In genomic region chr12:73998894-73999293, GRCh38 we compare ENCODE assay signal across 32 cellular contexts.
"Had no signal": no experiment of that assay in that cellular context is flagged by ENCODE, and none has a peak within 500 bp of the region (broad histone marks: within the 10 kb centered on the region; RNA-seq: fewer than 3 reads in every experiment).

No MANE protein-coding gene starts in this region.

- H3K9me3 Mint-ChIP-seq: activated CD4-positive, alpha-beta memory T cell treated with anti-CD3 and anti-CD28 coated beads, Interleukin-2, amount 10 ng/mL, durations not matched to agents 7 days and 5 days; activated CD4-positive, alpha-beta T cell treated with anti-CD3 and anti-CD28 coated beads, Interleukin-2, amount 10 ng/mL, durations not matched to agents 7 days and 5 days; activated naive CD4-positive, alpha-beta T cell treated with anti-CD3 and anti-CD28 coated beads, Interleukin-2, amount 50 U/mL, for 24 hours; activated naive CD8-positive, alpha-beta T cell treated with anti-CD3 and anti-CD28 coated beads, Interleukin-2, amount 10 ng/mL, durations not matched to agents 7 days and 5 days; activated naive CD8-positive, alpha-beta T cell treated with anti-CD3 and anti-CD28 coated beads, Interleukin-2, amount 50 U/mL, for 24 hours; activated T-cell treated with anti-CD3 and anti-CD28 coated beads, Interleukin-2, amount 50 U/mL, for 24 hours; activated T-helper 2 cell treated with anti-CD3 and anti-CD28 coated beads, Interferon-gamma antibody, Interleukin-2, Interleukin-4, amounts not matched to agents 10 μg/mL and 5 μg/mL and 100 μg/mL, durations not matched to agents 14 hours and 24 hours and 36 hours; brain; central memory CD8-positive, alpha-beta T cell; T-helper 2 cell treated with Interferon-gamma antibody and Interleukin-4, amounts not matched to agents 5 μg/mL and 100 μg/mL, for 36 hours had no signal

- H3K4me3 Mint-ChIP-seq: activated CD4-positive, alpha-beta memory T cell treated with anti-CD3 and anti-CD28 coated beads, Interleukin-2, amount 10 ng/mL, durations not matched to agents 7 days and 5 days; activated CD4-positive, alpha-beta T cell treated with anti-CD3 and anti-CD28 coated beads for 36 hours; activated CD4-positive, alpha-beta T cell treated with anti-CD3 and anti-CD28 coated beads, Interleukin-2, amount 10 ng/mL, durations not matched to agents 7 days and 5 days; activated CD8-positive, alpha-beta memory T cell treated with anti-CD3 and anti-CD28 coated beads, Interleukin-2, amount 10 ng/mL, durations not matched to agents 7 days and 5 days; activated CD8-positive, alpha-beta T cell treated with anti-CD3 and anti-CD28 coated beads, Interleukin-2, amount 10 ng/mL, durations not matched to agents 7 days and 5 days; activated naive CD4-positive, alpha-beta T cell treated with anti-CD3 and anti-CD28 coated beads, Interleukin-2, amount 10 ng/mL, durations not matched to agents 7 days and 5 days; activated naive CD4-positive, alpha-beta T cell treated with anti-CD3 and anti-CD28 coated beads, Interleukin-2, amount 50 U/mL, for 24 hours; activated naive CD8-positive, alpha-beta T cell; activated naive CD8-positive, alpha-beta T cell treated with anti-CD3 and anti-CD28 coated beads, Interleukin-2, amount 10 ng/mL, durations not matched to agents 7 days and 5 days; activated naive CD8-positive, alpha-beta T cell treated with anti-CD3 and anti-CD28 coated beads, Interleukin-2, amount 50 U/mL, for 24 hours; activated T-cell treated with anti-CD3 and anti-CD28 coated beads, Interleukin-2, amount 50 U/mL, for 24 hours; brain; central memory CD8-positive, alpha-beta T cell; T-helper 2 cell treated with Interferon-gamma antibody and Interleukin-4, amounts not matched to agents 5 μg/mL and 100 μg/mL, for 36 hours had no signal

- ATAC-seq: activated CD4-positive, alpha-beta T cell treated with anti-CD3 and anti-CD28 coated beads for 36 hours; activated CD4-positive, CD25-positive, alpha-beta regulatory T cell treated with anti-CD3 and anti-CD28 coated beads, Interleukin-2, amount 50 U/mL, for 24 hours; activated CD8-positive, alpha-beta memory T cell treated with anti-CD3 and anti-CD28 coated beads, Interleukin-2, amount 10 ng/mL, durations not matched to agents 7 days and 5 days; activated CD8-positive, alpha-beta T cell treated with anti-CD3 and anti-CD28 coated beads, Interleukin-2, amount 10 ng/mL, durations not matched to agents 7 days and 5 days; activated naive CD8-positive, alpha-beta T cell treated with anti-CD3 and anti-CD28 coated beads, Interleukin-2, amount 50 U/mL, for 24 hours had no signal

- H3K4me1 Mint-ChIP-seq: activated CD4-positive, alpha-beta memory T cell treated with anti-CD3 and anti-CD28 coated beads, Interleukin-2, amount 10 ng/mL, durations not matched to agents 7 days and 5 days; activated CD4-positive, alpha-beta T cell treated with anti-CD3 and anti-CD28 coated beads for 36 hours; activated CD4-positive, alpha-beta T cell treated with anti-CD3 and anti-CD28 coated beads, Interleukin-2, amount 10 ng/mL, durations not matched to agents 7 days and 5 days; activated CD8-positive, alpha-beta memory T cell treated with anti-CD3 and anti-CD28 coated beads, Interleukin-2, amount 10 ng/mL, durations not matched to agents 7 days and 5 days; activated naive CD4-positive, alpha-beta T cell treated with anti-CD3 and anti-CD28 coated beads, Interleukin-2, amount 10 ng/mL, durations not matched to agents 7 days and 5 days; activated naive CD4-positive, alpha-beta T cell treated with anti-CD3 and anti-CD28 coated beads, Interleukin-2, amount 50 U/mL, for 24 hours; activated naive CD8-positive, alpha-beta T cell treated with anti-CD3 and anti-CD28 coated beads, Interleukin-2, amount 10 ng/mL, durations not matched to agents 7 days and 5 days; activated naive CD8-positive, alpha-beta T cell treated with anti-CD3 and anti-CD28 coated beads, Interleukin-2, amount 50 U/mL, for 24 hours; brain; central memory CD8-positive, alpha-beta T cell had no signal

- H3K27me3 Mint-ChIP-seq: activated CD4-positive, alpha-beta memory T cell treated with anti-CD3 and anti-CD28 coated beads, Interleukin-2, amount 10 ng/mL, durations not matched to agents 7 days and 5 days; activated CD4-positive, alpha-beta T cell treated with anti-CD3 and anti-CD28 coated beads for 36 hours; activated CD4-positive, alpha-beta T cell treated with anti-CD3 and anti-CD28 coated beads, Interleukin-2, amount 10 ng/mL, durations not matched to agents 7 days and 5 days; activated CD8-positive, alpha-beta memory T cell treated with anti-CD3 and anti-CD28 coated beads, Interleukin-2, amount 10 ng/mL, durations not matched to agents 7 days and 5 days; activated naive CD4-positive, alpha-beta T cell treated with anti-CD3 and anti-CD28 coated beads, Interleukin-2, amount 10 ng/mL, durations not matched to agents 7 days and 5 days; activated naive CD4-positive, alpha-beta T cell treated with anti-CD3 and anti-CD28 coated beads, Interleukin-2, amount 50 U/mL, for 24 hours; activated naive CD8-positive, alpha-beta T cell; activated naive CD8-positive, alpha-beta T cell treated with anti-CD3 and anti-CD28 coated beads, Interleukin-2, amount 10 ng/mL, durations not matched to agents 7 days and 5 days; activated naive CD8-positive, alpha-beta T cell treated with anti-CD3 and anti-CD28 coated beads, Interleukin-2, amount 50 U/mL, for 24 hours; activated T-cell treated with anti-CD3 and anti-CD28 coated beads, Interleukin-2, amount 50 U/mL, for 24 hours; brain; central memory CD8-positive, alpha-beta T cell had no signal

- H3K27ac Mint-ChIP-seq: activated CD4-positive, alpha-beta memory T cell treated with anti-CD3 and anti-CD28 coated beads, Interleukin-2, amount 10 ng/mL, durations not matched to agents 7 days and 5 days; activated CD4-positive, alpha-beta T cell treated with anti-CD3 and anti-CD28 coated beads for 36 hours; activated CD4-positive, alpha-beta T cell treated with anti-CD3 and anti-CD28 coated beads, Interleukin-2, amount 10 ng/mL, durations not matched to agents 7 days and 5 days; activated CD8-positive, alpha-beta memory T cell treated with anti-CD3 and anti-CD28 coated beads, Interleukin-2, amount 10 ng/mL, durations not matched to agents 7 days and 5 days; activated CD8-positive, alpha-beta T cell treated with anti-CD3 and anti-CD28 coated beads, Interleukin-2, amount 10 ng/mL, durations not matched to agents 7 days and 5 days; activated naive CD4-positive, alpha-beta T cell treated with anti-CD3 and anti-CD28 coated beads, Interleukin-2, amount 10 ng/mL, durations not matched to agents 7 days and 5 days; activated naive CD4-positive, alpha-beta T cell treated with anti-CD3 and anti-CD28 coated beads, Interleukin-2, amount 50 U/mL, for 24 hours; activated naive CD8-positive, alpha-beta T cell; activated naive CD8-positive, alpha-beta T cell treated with anti-CD3 and anti-CD28 coated beads, Interleukin-2, amount 10 ng/mL, durations not matched to agents 7 days and 5 days; activated naive CD8-positive, alpha-beta T cell treated with anti-CD3 and anti-CD28 coated beads, Interleukin-2, amount 50 U/mL, for 24 hours; activated T-cell treated with anti-CD3 and anti-CD28 coated beads, Interleukin-2, amount 50 U/mL, for 24 hours; activated T-helper 2 cell treated with anti-CD3 and anti-CD28 coated beads, Interferon-gamma antibody, Interleukin-2, Interleukin-4, amounts not matched to agents 10 μg/mL and 5 μg/mL and 100 μg/mL, durations not matched to agents 14 hours and 24 hours and 36 hours; brain; T-helper 2 cell treated with Interferon-gamma antibody and Interleukin-4, amounts not matched to agents 5 μg/mL and 100 μg/mL, for 36 hours had no signal

- H3K36me3 Mint-ChIP-seq: activated CD8-positive, alpha-beta memory T cell treated with anti-CD3 and anti-CD28 coated beads, Interleukin-2, amount 10 ng/mL, durations not matched to agents 7 days and 5 days; activated naive CD4-positive, alpha-beta T cell treated with anti-CD3 and anti-CD28 coated beads, Interleukin-2, amount 10 ng/mL, durations not matched to agents 7 days and 5 days; activated naive CD4-positive, alpha-beta T cell treated with anti-CD3 and anti-CD28 coated beads, Interleukin-2, amount 50 U/mL, for 24 hours; activated naive CD8-positive, alpha-beta T cell; activated naive CD8-positive, alpha-beta T cell treated with anti-CD3 and anti-CD28 coated beads, Interleukin-2, amount 10 ng/mL, durations not matched to agents 7 days and 5 days; brain had no signal

- DNase-seq: activated CD4-positive, alpha-beta memory T cell treated with anti-CD3 and anti-CD28 coated beads, Interleukin-2, amount 10 ng/mL, durations not matched to agents 7 days and 5 days; activated CD4-positive, alpha-beta T cell treated with anti-CD3 and anti-CD28 coated beads for 1 hour; activated CD4-positive, alpha-beta T cell treated with anti-CD3 and anti-CD28 coated beads for 36 hours; activated CD4-positive, alpha-beta T cell treated with anti-CD3 and anti-CD28 coated beads for 48 hours; activated CD4-positive, alpha-beta T cell treated with anti-CD3 and anti-CD28 coated beads, Interleukin-2, amount 10 ng/mL, durations not matched to agents 7 days and 5 days; activated CD4-positive, alpha-beta T cell treated with anti-CD3 and anti-CD28 coated beads, Interleukin-2, amount 50 U/mL, for 48 hours; activated CD4-positive, CD25-positive, alpha-beta regulatory T cell; activated CD8-positive, alpha-beta memory T cell treated with anti-CD3 and anti-CD28 coated beads for 24 hours; activated CD8-positive, alpha-beta memory T cell treated with anti-CD3 and anti-CD28 coated beads, Interleukin-2, amount 10 ng/mL, durations not matched to agents 7 days and 5 days; activated CD8-positive, alpha-beta memory T cell treated with anti-CD3 and anti-CD28 coated beads, Interleukin-2, amount 50 U/mL, for 48 hours; activated CD8-positive, alpha-beta T cell treated with anti-CD3 and anti-CD28 coated beads, Interleukin-2, amount 10 ng/mL, durations not matched to agents 7 days and 5 days; activated effector memory CD4-positive, alpha-beta T cell treated with Interleukin-2 at 50 U/mL for 16 hours; activated gamma-delta T cell; activated naive CD4-positive, alpha-beta T cell treated with anti-CD3 and anti-CD28 coated beads, Interleukin-2, amount 10 ng/mL, durations not matched to agents 7 days and 5 days; activated naive CD4-positive, alpha-beta T cell treated with Interleukin-2 at 50 U/mL for 16 hours; activated naive CD8-positive, alpha-beta T cell treated with anti-CD3 and anti-CD28 coated beads, Interleukin-2, amount 10 ng/mL, durations not matched to agents 7 days and 5 days; activated naive CD8-positive, alpha-beta T cell treated with anti-CD3 and anti-CD28 coated beads, Interleukin-2, amount 50 U/mL, for 24 hours; activated T-cell treated with anti-CD3 and anti-CD28 coated beads, Interleukin-2, amount 50 U/mL, for 24 hours; activated T-cell treated with anti-CD3 and anti-CD28 coated beads, Interleukin-2, amount 50 U/mL, for 48 hours; amygdala; anterior cingulate cortex; caudate nucleus; cerebellar nuclear complex; T-helper 2 cell; T-helper 9 cell had no signal
